2 cellular contexts compared by ENCODE assay signal in genomic region chr2:86669323-86669722, GRCh38. TPM values are rescaled to one million over a fixed set of nuclear protein-coding genes. Genes with fewer than 3 reads are reported as not detected.
A peak's percentile ranks its signal among the peaks of the same experiment; 100 is the strongest.
DNase-seq lines count a peak whose midpoint lies in the region; ATAC-seq, FAIRE-seq and TF ChIP-seq lines count a peak whose summit lies in the region.
"Not testable (repeated sequence)": the region's sequence is repeated elsewhere in the genome, so short reads cannot be mapped to it uniquely, and the experiment has no call there.

No MANE protein-coding gene starts in this region.

- FAIRE-seq in K562 (lab: Jason Lieb, UNC), result not testable (repeated sequence)

- TF ChIP-seq EP300 in K562 (IDR thresholded peaks at IDR 0.05; ENCODE audit: low read length), result not testable (repeated sequence)

- CTCF ChIA-PET in HEK293 (lab: Yijun Ruan, JAX); K562 (lab: Yijun Ruan, JAX; ENCODE audit: low intra/inter-chr PET ratio): not testable (repeated sequence)

- in situ Hi-C loops in K562 (cut with MboI), result not testable (repeated sequence)

- intact Hi-C loops in K562 (cut with micrococcal nuclease), result not testable (repeated sequence)

- not testable (repeated sequence) for H3K4me2 ChIP-seq in K562 (ENCODE audit: insufficient read depth, low read length)

- DNase-seq in K562 (ENCODE audit: extremely low read depth in 1 of 4, low spot score in 3 of 4), result not testable (repeated sequence)

- not testable (repeated sequence) for TF ChIP-seq POLR2A in K562 (conservative IDR thresholded peaks at IDR 0.05)

- H3K79me2 ChIP-seq in K562 (ENCODE audit: control insufficient read depth, insufficient read depth, low read length), result not testable (repeated sequence)

- H3K9ac ChIP-seq in K562 (ENCODE audit: insufficient read depth in 1 of 2, low read depth in 2 of 2, low read length in 2 of 2), result not testable (repeated sequence)

- H3K9me1 ChIP-seq in K562 (ENCODE audit: control insufficient read depth, insufficient read depth, low read length), result not testable (repeated sequence)

- WGBS in K562 (ENCODE audit: insufficient coverage, low coverage, missing lambda C conversion rate), result 9% methylated on average over 5 of the region's 5 CpGs

- BruUV-seq in K562 (replicated peaks; lab: Mats Ljungman, UMichigan), result not testable (repeated sequence)

- not testable (repeated sequence) for H3K9me3 ChIP-seq in HEK293 (ENCODE audit: control insufficient read depth, insufficient read depth, low read depth, low read length); K562 (replicated peaks; ENCODE audit: control insufficient read depth, insufficient read depth, low read depth, low read length)

- H3K27ac ChIP-seq in HEK293 (ENCODE audit: extremely low read depth, low read depth, low read length); K562 (ENCODE audit: extremely low read depth, low read depth, low read length): not testable (repeated sequence)

- H2AFZ ChIP-seq in K562 (ENCODE audit: low read depth, low read length), result not testable (repeated sequence)

- H3K36me3 ChIP-seq in HEK293 (ENCODE audit: control insufficient read depth in 2 of 2, insufficient read depth in 1 of 2, low read length in 2 of 2); K562 (ENCODE audit: control insufficient read depth, insufficient read depth, low read length): not testable (repeated sequence)

- POLR2A ChIA-PET in HEK293 (lab: Yijun Ruan, JAX); K562 (lab: Yijun Ruan, JAX): not testable (repeated sequence)

- not testable (repeated sequence) for ATAC-seq in K562

- not testable (repeated sequence) for H3K27me3 ChIP-seq in K562 (ENCODE audit: control insufficient read depth in 2 of 2, insufficient read depth in 2 of 2, low read length in 2 of 2)

- H4K20me1 ChIP-seq in K562 (replicated peaks; ENCODE audit: control insufficient read depth, insufficient read depth, low read length), result not testable (repeated sequence)

- not testable (repeated sequence) for H3K4me1 ChIP-seq in HEK293 (ENCODE audit: control insufficient read depth, insufficient read depth, low read length); K562 (replicated peaks in 1 of 2; ENCODE audit: control insufficient read depth in 2 of 2, insufficient read depth in 2 of 2, low read length in 2 of 2)

- not testable (repeated sequence) for TF ChIP-seq RAD21 in K562 (CRISPR knock-in tag; conservative IDR thresholded peaks at IDR 0.05 in 1 of 2, IDR thresholded peaks at IDR 0.05 in 1 of 2)

- not testable (repeated sequence) for H3K4me3 ChIP-seq in HEK293 (ENCODE audit: low read depth, low read length); K562

- TF ChIP-seq CTCF in HEK293 (tag by site-specific recombination; IDR thresholded peaks at IDR 0.05); K562 (IDR thresholded peaks at IDR 0.05 in 2 of 3, conservative IDR thresholded peaks at IDR 0.05 in 1 of 3; ENCODE audit: insufficient read depth in 2 of 3, low read depth in 1 of 3, low read length in 3 of 3): not testable (repeated sequence)

TF ChIP-seq in HEK293, 187 proteins besides CTCF, POLR2A, EP300 and RAD21:
- peak; percentile 79; the same call in 1 of the 2 replicates for TF ChIP-seq ZNF146 (tag by site-specific recombination; IDR thresholded peaks at IDR 0.05)

TF ChIP-seq in K562, 482 proteins besides CTCF, POLR2A, EP300 and RAD21:
- TF ChIP-seq ZNF146 (CRISPR knock-in tag; IDR thresholded peaks at IDR 0.05; ENCODE audit: unreplicated experiment), result peak; percentile 64

RNA-seq across cellular contexts. Expression of gene RNF103, which starts 45.7 kb away (rescaled TPM):
- 8.8 and 28.5 TPM in 2 replicates for total RNA-seq in K562 (2011; cell fraction: chromatin; rRNA removed; ENCODE audit: low replicate concordance)
- 7.7 and 10.9 TPM in 2 replicates for total RNA-seq in K562 (2011; cell fraction: nucleolus; rRNA removed)
- total RNA-seq in K562 (2011; cell fraction: nucleoplasm; rRNA removed), result 17.7 and 26.7 TPM in 2 replicates
- total RNA-seq in K562 (2014; rRNA removed) (3.1 and 3.9 TPM in 2 replicates), K562 (2014; rRNA removed; fragmentation: Illumina TruSeq; extraction: Trizol) (4.7 and 5.6 TPM in 2 replicates), K562 (2015; rRNA removed; fragmentation: Illumina TruSeq; extraction: Trizol) (4.0 and 4.1 TPM in 2 replicates), K562 (2021) (5.7 and 6.8 TPM in 2 replicates)
- polyA plus RNA-seq in K562 (2011; rRNA removed) (3.0 and 5.7 TPM in 2 replicates), K562 (2014; fragmentation: Illumina TruSeq; extraction: Trizol) (5.2 and 5.7 TPM in 2 replicates), K562 (2014; fragmentation: Nextera tagmentation; extraction: Ambion mirVana) (1 to 10 TPM; 1.2 to 1.4 TPM), K562 (2014; rRNA removed) (3.3 and 4.6 TPM in 2 replicates)
- polyA plus RNA-seq in K562 (2011; cell fraction: cytosol; rRNA removed), result 2.0 and 2.1 TPM in 2 replicates
- polyA plus RNA-seq in K562 (2011; cell fraction: nucleus; rRNA removed), result 4.6 and 5.2 TPM in 2 replicates
- 3.8 and 6.1 TPM in 2 replicates for polyA plus RNA-seq in K562 (2012)
- 8.0 and 10.5 TPM in 2 replicates for polyA minus RNA-seq in K562 (2011; rRNA and poly(A)+ RNA removed)
- 1.4 and 3.1 TPM in 2 replicates for polyA minus RNA-seq in K562 (2011; cell fraction: cytosol; rRNA and poly(A)+ RNA removed)
- polyA minus RNA-seq in K562 (2011; cell fraction: nucleus; rRNA and poly(A)+ RNA removed), result 11.6 and 13.6 TPM in 2 replicates

RNA-seq across cellular contexts. Expression of gene RMND5A, which starts 50.8 kb away (rescaled TPM):
- total RNA-seq in K562 (2011; cell fraction: chromatin; rRNA removed; ENCODE audit: low replicate concordance), result 6.2 and 11.8 TPM in 2 replicates
- total RNA-seq in K562 (2011; cell fraction: nucleolus; rRNA removed), result 5.0 and 6.4 TPM in 2 replicates
- total RNA-seq in K562 (2011; cell fraction: nucleoplasm; rRNA removed), result 9.9 and 15.2 TPM in 2 replicates
- total RNA-seq in K562 (2014; rRNA removed) (34.1 and 35.6 TPM in 2 replicates), K562 (2014; rRNA removed; fragmentation: Illumina TruSeq; extraction: Trizol) (40.7 and 43.7 TPM in 2 replicates), K562 (2015; rRNA removed; fragmentation: Illumina TruSeq; extraction: Trizol) (31.4 and 38.8 TPM in 2 replicates), K562 (2021) (36.1 and 43.2 TPM in 2 replicates)
- polyA plus RNA-seq in K562 (2011; rRNA removed) (19.3 and 33.1 TPM in 2 replicates), K562 (2014; fragmentation: Illumina TruSeq; extraction: Trizol) (28.8 and 43.5 TPM in 2 replicates), K562 (2014; fragmentation: Nextera tagmentation; extraction: Ambion mirVana) (10 to 100 TPM; 13.2 to 16.4 TPM), K562 (2014; rRNA removed) (19.4 and 23.4 TPM in 2 replicates)
- 15.4 and 20.2 TPM in 2 replicates for polyA plus RNA-seq in K562 (2011; cell fraction: cytosol; rRNA removed)
- polyA plus RNA-seq in K562 (2011; cell fraction: nucleus; rRNA removed), result 7.8 and 8.9 TPM in 2 replicates
- polyA plus RNA-seq in K562 (2012), result 16.3 and 16.6 TPM in 2 replicates
- 58.7 and 78.9 TPM in 2 replicates for polyA minus RNA-seq in K562 (2011; rRNA and poly(A)+ RNA removed)
- polyA minus RNA-seq in K562 (2011; cell fraction: cytosol; rRNA and poly(A)+ RNA removed), result 25.3 and 48.9 TPM in 2 replicates
- polyA minus RNA-seq in K562 (2011; cell fraction: nucleus; rRNA and poly(A)+ RNA removed), result 7.8 and 10.0 TPM in 2 replicates
